Comparison of ENCODE assay signal across 3 cellular contexts in the genomic region with DNA sequence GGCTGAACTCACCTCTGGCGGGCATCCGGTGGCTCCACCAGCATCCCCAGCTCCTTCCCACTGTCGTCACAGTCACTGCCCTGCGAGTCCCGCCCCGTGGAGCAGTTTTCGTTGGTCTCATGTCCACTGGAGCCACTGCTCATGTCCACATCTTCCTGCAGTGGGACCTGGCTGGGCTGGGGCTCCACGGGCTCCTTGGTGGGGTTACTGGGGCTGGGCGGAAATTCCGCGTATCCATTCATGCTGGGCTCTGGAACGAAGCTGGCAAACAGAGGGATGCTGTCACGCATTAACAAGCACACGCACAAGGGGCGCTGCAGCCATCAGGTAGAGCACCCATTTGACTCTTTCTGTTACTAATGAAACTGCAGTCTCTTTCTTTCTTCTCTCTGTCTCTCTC.
TF ChIP-seq lines count a peak whose summit lies in the region.

No MANE protein-coding gene starts in this region.

TF ChIP-seq in HEK293, 187 proteins besides CTCF, POLR2A, EP300 and RAD21:
- TF ChIP-seq ZNF202 (tag by site-specific recombination; IDR thresholded peaks at IDR 0.05; ENCODE audit: borderline replicate concordance) (no peak), GLI2 (tag by site-specific recombination; IDR thresholded peaks at IDR 0.05; ENCODE audit: borderline replicate concordance, low read depth) (no peak)
- TF ChIP-seq, protein P1, sequence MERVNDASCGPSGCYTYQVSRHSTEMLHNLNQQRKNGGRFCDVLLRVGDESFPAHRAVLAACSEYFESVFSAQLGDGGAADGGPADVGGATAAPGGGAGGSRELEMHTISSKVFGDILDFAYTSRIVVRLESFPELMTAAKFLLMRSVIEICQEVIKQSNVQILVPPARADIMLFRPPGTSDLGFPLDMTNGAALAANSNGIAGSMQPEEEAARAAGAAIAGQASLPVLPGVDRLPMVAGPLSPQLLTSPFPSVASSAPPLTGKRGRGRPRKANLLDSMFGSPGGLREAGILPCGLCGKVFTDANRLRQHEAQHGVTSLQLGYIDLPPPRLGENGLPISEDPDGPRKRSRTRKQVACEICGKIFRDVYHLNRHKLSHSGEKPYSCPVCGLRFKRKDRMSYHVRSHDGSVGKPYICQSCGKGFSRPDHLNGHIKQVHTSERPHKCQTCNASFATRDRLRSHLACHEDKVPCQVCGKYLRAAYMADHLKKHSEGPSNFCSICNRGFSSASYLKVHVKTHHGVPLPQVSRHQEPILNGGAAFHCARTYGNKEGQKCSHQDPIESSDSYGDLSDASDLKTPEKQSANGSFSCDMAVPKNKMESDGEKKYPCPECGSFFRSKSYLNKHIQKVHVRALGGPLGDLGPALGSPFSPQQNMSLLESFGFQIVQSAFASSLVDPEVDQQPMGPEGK (tag by site-specific recombination; IDR thresholded peaks at IDR 0.05) = no peak

TF ChIP-seq in H1, 55 proteins besides CTCF, POLR2A, EP300 and RAD21:
- TF ChIP-seq SAP30 (IDR thresholded peaks at IDR 0.05; ENCODE audit: insufficient read depth, insufficient replicate concordance, low read length) = no peak
- TF ChIP-seq TEAD4 (IDR thresholded peaks at IDR 0.05; ENCODE audit: low read depth, low read length) = 0 out of 2 replicates have a peak, but pooled peaks have one; percentile 3

TF ChIP-seq in neural cell, 6 proteins besides CTCF, POLR2A, EP300 and RAD21:
- TF ChIP-seq POLR2AphosphoS5 (IDR thresholded peaks at IDR 0.05) (no peak), TAF1 (IDR thresholded peaks at IDR 0.05; ENCODE audit: low read depth) (no peak), EZH2 (IDR thresholded peaks at IDR 0.05; ENCODE audit: borderline replicate concordance, insufficient read depth, low read length, poor library complexity, severe bottlenecking) (no peak), MXI1 (conservative IDR thresholded peaks at IDR 0.05; ENCODE audit: poor library complexity, severe bottlenecking) (no peak), SMC3 (conservative IDR thresholded peaks at IDR 0.05; ENCODE audit: poor library complexity) (no peak)
- TF ChIP-seq, protein P2, sequence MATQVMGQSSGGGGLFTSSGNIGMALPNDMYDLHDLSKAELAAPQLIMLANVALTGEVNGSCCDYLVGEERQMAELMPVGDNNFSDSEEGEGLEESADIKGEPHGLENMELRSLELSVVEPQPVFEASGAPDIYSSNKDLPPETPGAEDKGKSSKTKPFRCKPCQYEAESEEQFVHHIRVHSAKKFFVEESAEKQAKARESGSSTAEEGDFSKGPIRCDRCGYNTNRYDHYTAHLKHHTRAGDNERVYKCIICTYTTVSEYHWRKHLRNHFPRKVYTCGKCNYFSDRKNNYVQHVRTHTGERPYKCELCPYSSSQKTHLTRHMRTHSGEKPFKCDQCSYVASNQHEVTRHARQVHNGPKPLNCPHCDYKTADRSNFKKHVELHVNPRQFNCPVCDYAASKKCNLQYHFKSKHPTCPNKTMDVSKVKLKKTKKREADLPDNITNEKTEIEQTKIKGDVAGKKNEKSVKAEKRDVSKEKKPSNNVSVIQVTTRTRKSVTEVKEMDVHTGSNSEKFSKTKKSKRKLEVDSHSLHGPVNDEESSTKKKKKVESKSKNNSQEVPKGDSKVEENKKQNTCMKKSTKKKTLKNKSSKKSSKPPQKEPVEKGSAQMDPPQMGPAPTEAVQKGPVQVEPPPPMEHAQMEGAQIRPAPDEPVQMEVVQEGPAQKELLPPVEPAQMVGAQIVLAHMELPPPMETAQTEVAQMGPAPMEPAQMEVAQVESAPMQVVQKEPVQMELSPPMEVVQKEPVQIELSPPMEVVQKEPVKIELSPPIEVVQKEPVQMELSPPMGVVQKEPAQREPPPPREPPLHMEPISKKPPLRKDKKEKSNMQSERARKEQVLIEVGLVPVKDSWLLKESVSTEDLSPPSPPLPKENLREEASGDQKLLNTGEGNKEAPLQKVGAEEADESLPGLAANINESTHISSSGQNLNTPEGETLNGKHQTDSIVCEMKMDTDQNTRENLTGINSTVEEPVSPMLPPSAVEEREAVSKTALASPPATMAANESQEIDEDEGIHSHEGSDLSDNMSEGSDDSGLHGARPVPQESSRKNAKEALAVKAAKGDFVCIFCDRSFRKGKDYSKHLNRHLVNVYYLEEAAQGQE (IDR thresholded peaks at IDR 0.05; ENCODE audit: borderline replicate concordance) = no peak
